ENCODE assay signal across 17 cellular contexts in genomic region chr10:6558272-6558671, GRCh38. TPM values are rescaled to one million over a fixed set of nuclear protein-coding genes. Genes with fewer than 3 reads are reported as not detected.
A peak's percentile ranks its signal among the peaks of the same experiment; 100 is the strongest.
DNase-seq lines count a peak whose midpoint lies in the region; ATAC-seq lines count a peak whose summit lies in the region.
"Had no signal": no experiment of that assay in that cellular context is flagged by ENCODE, and none has a peak within 500 bp of the region (broad histone marks: within the 10 kb centered on the region; RNA-seq: fewer than 3 reads in every experiment).

No MANE protein-coding gene starts in this region.

- peaks cover 9% of the 10 kb centered on the region for H3K9me3 Mint-ChIP-seq in activated T-cell treated with anti-CD3 and anti-CD28 coated beads, Interleukin-2, amount 50 U/mL, for 4 hours
- peaks cover 5% of the 10 kb centered on the region for H3K9me3 Mint-ChIP-seq in T-helper 1 cell treated with Interleukin-12 subunit alpha and Interleukin-12 subunit beta and Interleukin-4 antibody, amounts not matched to agents 30 μg/mL and 1 μg/mL, for 36 hours
- H3K9me3 Mint-ChIP-seq in central memory CD8-positive, alpha-beta T cell, result peaks cover 10% of the 10 kb centered on the region
- H3K9me3 Mint-ChIP-seq in stimulated activated effector memory CD8-positive, alpha-beta T cell treated with anti-CD3 and anti-CD28 coated beads, Interleukin-12 subunit alpha, Interleukin-12 subunit beta, amount 100 ng/mL, for 72 hours, result peaks cover 10% of the 10 kb centered on the region
- H3K9me3 Mint-ChIP-seq: activated B cell treated with CpG ODN at 0.5 μM for 24 hours, neural crest cell had no signal

- peaks cover 91% of the 10 kb centered on the region for H3K4me1 Mint-ChIP-seq in activated T-cell treated with anti-CD3 and anti-CD28 coated beads, Interleukin-2, amount 50 U/mL, for 4 hours (ENCODE audit: low read depth)
- H3K4me1 Mint-ChIP-seq in T-helper 1 cell treated with Interleukin-12 subunit alpha and Interleukin-12 subunit beta and Interleukin-4 antibody, amounts not matched to agents 30 μg/mL and 1 μg/mL, for 36 hours (ENCODE audit: low read depth), result peaks cover 83% of the 10 kb centered on the region
- H3K4me1 Mint-ChIP-seq in central memory CD8-positive, alpha-beta T cell, result peaks cover 90% of the 10 kb centered on the region
- peaks cover 90% of the 10 kb centered on the region for H3K4me1 Mint-ChIP-seq in stimulated activated effector memory CD8-positive, alpha-beta T cell treated with anti-CD3 and anti-CD28 coated beads, Interleukin-12 subunit alpha, Interleukin-12 subunit beta, amount 100 ng/mL, for 72 hours
- H3K4me1 Mint-ChIP-seq: activated B cell treated with CpG ODN at 0.5 μM for 24 hours, neural crest cell had no signal

- peaks cover 43% of the 10 kb centered on the region for H3K36me3 Mint-ChIP-seq in activated T-cell treated with anti-CD3 and anti-CD28 coated beads, Interleukin-2, amount 50 U/mL, for 4 hours (ENCODE audit: insufficient read depth)
- H3K36me3 Mint-ChIP-seq in T-helper 1 cell treated with Interleukin-12 subunit alpha and Interleukin-12 subunit beta and Interleukin-4 antibody, amounts not matched to agents 30 μg/mL and 1 μg/mL, for 36 hours (ENCODE audit: low read depth), result peaks cover 66% of the 10 kb centered on the region
- H3K36me3 Mint-ChIP-seq in central memory CD8-positive, alpha-beta T cell (ENCODE audit: insufficient read depth), result peaks cover 14% of the 10 kb centered on the region
- peaks cover 69% of the 10 kb centered on the region for H3K36me3 Mint-ChIP-seq in stimulated activated effector memory CD8-positive, alpha-beta T cell treated with anti-CD3 and anti-CD28 coated beads, Interleukin-12 subunit alpha, Interleukin-12 subunit beta, amount 100 ng/mL, for 72 hours

- ATAC-seq in activated T-cell treated with anti-CD3 and anti-CD28 coated beads, Interleukin-2, amount 50 U/mL, for 4 hours, result peak; percentile 40 to 59
- ATAC-seq in central memory CD8-positive, alpha-beta T cell (replicated peaks; ENCODE audit: extremely low read depth, poor library complexity, severe bottlenecking), result peak; percentile 75
- ATAC-seq in stimulated activated effector memory CD8-positive, alpha-beta T cell treated with anti-CD3 and anti-CD28 coated beads, Interleukin-12 subunit alpha, Interleukin-12 subunit beta, amount 100 ng/mL, for 72 hours, result peak; percentile 72
- ATAC-seq in GM21717 (IDR thresholded peaks at IDR 0.05; ENCODE audit: unreplicated experiment), result no peak

- peak overlapping the region; percentile 70 for H3K4me3 Mint-ChIP-seq in activated T-cell treated with anti-CD3 and anti-CD28 coated beads, Interleukin-2, amount 50 U/mL, for 4 hours
- peak overlapping the region; percentile 79 for H3K4me3 Mint-ChIP-seq in T-helper 1 cell treated with Interleukin-12 subunit alpha and Interleukin-12 subunit beta and Interleukin-4 antibody, amounts not matched to agents 30 μg/mL and 1 μg/mL, for 36 hours
- H3K4me3 Mint-ChIP-seq in central memory CD8-positive, alpha-beta T cell, result peak overlapping the region; percentile 80
- peak overlapping the region; percentile 70 for H3K4me3 Mint-ChIP-seq in stimulated activated effector memory CD8-positive, alpha-beta T cell treated with anti-CD3 and anti-CD28 coated beads, Interleukin-12 subunit alpha, Interleukin-12 subunit beta, amount 100 ng/mL, for 72 hours
- H3K4me3 Mint-ChIP-seq: activated B cell treated with CpG ODN at 0.5 μM for 24 hours, neural crest cell had no signal

- peak overlapping the region; percentile 92 for H3K27ac Mint-ChIP-seq in T-helper 1 cell treated with Interleukin-12 subunit alpha and Interleukin-12 subunit beta and Interleukin-4 antibody, amounts not matched to agents 30 μg/mL and 1 μg/mL, for 36 hours
- peak overlapping the region; percentile 98 for H3K27ac Mint-ChIP-seq in central memory CD8-positive, alpha-beta T cell (ENCODE audit: low read depth)
- peak overlapping the region; percentile 96 for H3K27ac Mint-ChIP-seq in stimulated activated effector memory CD8-positive, alpha-beta T cell treated with anti-CD3 and anti-CD28 coated beads, Interleukin-12 subunit alpha, Interleukin-12 subunit beta, amount 100 ng/mL, for 72 hours
- H3K27ac Mint-ChIP-seq: activated B cell treated with CpG ODN at 0.5 μM for 24 hours had no signal

- no peak for DNase-seq in activated T-cell treated with anti-CD3 and anti-CD28 coated beads, Interleukin-2, amount 50 U/mL, for 4 hours
- DNase-seq in activated T-cell treated with anti-CD3 and anti-CD28 coated beads for 4 hours, result no peak
- DNase-seq in central memory CD8-positive, alpha-beta T cell (ENCODE audit: low spot score in 2 of 2), result peak in 1 of 2 donors; percentile 21
- no peak for DNase-seq in stimulated activated effector memory CD8-positive, alpha-beta T cell treated with anti-CD3 and anti-CD28 coated beads, Interleukin-12 subunit alpha, Interleukin-12 subunit beta, amount 100 ng/mL, for 72 hours (ENCODE audit: low spot score in 2 of 2)
- no peak for DNase-seq in DMS153 (lab: John Stamatoyannopoulos, UW)
- DNase-seq in kidney glomerular epithelial cell (lab: John Stamatoyannopoulos, UW), result no peak
- DNase-seq: activated B cell treated with CpG ODN at 0.5 μM for 24 hours, amygdala, C1 segment of cervical spinal cord, MG63, NCI-H82, PC-9, T-helper 9 cell had no signal

- H3K27me3 Mint-ChIP-seq in activated T-cell treated with anti-CD3 and anti-CD28 coated beads, Interleukin-2, amount 50 U/mL, for 4 hours (ENCODE audit: low read depth), result no peaks in the 10 kb centered on the region
- H3K27me3 Mint-ChIP-seq in T-helper 1 cell treated with Interleukin-12 subunit alpha and Interleukin-12 subunit beta and Interleukin-4 antibody, amounts not matched to agents 30 μg/mL and 1 μg/mL, for 36 hours (ENCODE audit: low read depth), result no peaks in the 10 kb centered on the region
- H3K27me3 Mint-ChIP-seq in central memory CD8-positive, alpha-beta T cell, result no peaks in the 10 kb centered on the region

RNA-seq across cellular contexts. Expression of gene PRKCQ, which starts 21.8 kb away (rescaled TPM):
- 10 to 100 TPM; 21.4 to 26.2 (median 22.3) TPM for total RNA-seq in activated T-cell treated with anti-CD3 and anti-CD28 coated beads, Interleukin-2, amount 50 U/mL, for 4 hours
- total RNA-seq: SJSA1 had no signal
